Comparison of ENCODE assay signal across 1 cellular context in genomic region chr9:128654481-128654880, GRCh38.
A peak's percentile ranks its signal among the peaks of the same experiment; 100 is the strongest.
TF ChIP-seq lines count a peak whose summit lies in the region.

No MANE protein-coding gene starts in this region.

TF ChIP-seq in K562, 482 proteins besides CTCF, POLR2A, EP300 and RAD21:
- TF ChIP-seq TCF7L2 (IDR thresholded peaks at IDR 0.05; ENCODE audit: low read depth, low read length) (no peak), ZNF140 (CRISPR knock-in tag; IDR thresholded peaks at IDR 0.05) (no peak), SRSF9 (IDR thresholded peaks at IDR 0.05; ENCODE audit: borderline replicate concordance, low read depth, low read length) (no peak), MED1 (CRISPR knock-in tag; IDR thresholded peaks at IDR 0.05; ENCODE audit: borderline replicate concordance) (peak; percentile 56; the same call in 1 of the 2 replicates), HBP1 (CRISPR knock-in tag; IDR thresholded peaks at IDR 0.05) (no peak), ZC3H4 (CRISPR knock-in tag; IDR thresholded peaks at IDR 0.05; ENCODE audit: borderline replicate concordance) (0 out of 2 replicates have a peak, but pooled peaks have one; percentile 35), PHB2 (IDR thresholded peaks at IDR 0.05; ENCODE audit: low read depth) (0 out of 2 replicates have a peak, but pooled peaks have one; percentile 12)
